Comparison of ENCODE assay signal across 2 cellular contexts in the genomic region with DNA sequence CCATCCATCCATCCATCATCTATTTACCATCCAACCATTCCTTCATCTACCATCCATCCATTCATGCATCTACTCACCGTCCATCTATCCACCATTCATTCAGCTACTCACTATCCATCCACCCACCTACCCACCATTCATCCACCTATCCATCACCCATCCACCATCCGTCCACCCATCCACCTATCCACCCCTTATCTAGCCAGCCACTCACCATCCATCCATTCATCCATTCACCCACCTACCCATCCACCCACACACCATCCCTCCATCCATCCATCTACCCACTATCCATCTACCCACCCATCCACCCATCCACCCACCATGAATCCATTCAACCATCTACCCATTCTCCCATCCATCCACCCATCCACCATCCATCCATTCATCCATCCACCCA.
TF ChIP-seq lines count a peak whose summit lies in the region.

No MANE protein-coding gene starts in this region.

TF ChIP-seq in HEK293, 187 proteins besides CTCF, POLR2A, EP300 and RAD21:
- TF ChIP-seq, protein P1, sequence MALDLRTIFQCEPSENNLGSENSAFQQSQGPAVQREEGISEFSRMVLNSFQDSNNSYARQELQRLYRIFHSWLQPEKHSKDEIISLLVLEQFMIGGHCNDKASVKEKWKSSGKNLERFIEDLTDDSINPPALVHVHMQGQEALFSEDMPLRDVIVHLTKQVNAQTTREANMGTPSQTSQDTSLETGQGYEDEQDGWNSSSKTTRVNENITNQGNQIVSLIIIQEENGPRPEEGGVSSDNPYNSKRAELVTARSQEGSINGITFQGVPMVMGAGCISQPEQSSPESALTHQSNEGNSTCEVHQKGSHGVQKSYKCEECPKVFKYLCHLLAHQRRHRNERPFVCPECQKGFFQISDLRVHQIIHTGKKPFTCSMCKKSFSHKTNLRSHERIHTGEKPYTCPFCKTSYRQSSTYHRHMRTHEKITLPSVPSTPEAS (tag by site-specific recombination; IDR thresholded peaks at IDR 0.05), result no peak
- TF ChIP-seq ZNF585B (tag by site-specific recombination; IDR thresholded peaks at IDR 0.05), result no peak
- no peak for TF ChIP-seq ZNF24 (tag by site-specific recombination; IDR thresholded peaks at IDR 0.05)
- no peak for TF ChIP-seq ZNF266 (tag by site-specific recombination; IDR thresholded peaks at IDR 0.05; ENCODE audit: low read depth)
- TF ChIP-seq ZNF324 (tag by site-specific recombination; IDR thresholded peaks at IDR 0.05), result no peak
- no peak for TF ChIP-seq ZEB2 (tag by site-specific recombination; IDR thresholded peaks at IDR 0.05)
- TF ChIP-seq ZSCAN30 (tag by site-specific recombination; IDR thresholded peaks at IDR 0.05), result no peak
- TF ChIP-seq EGR2 (tag by site-specific recombination; IDR thresholded peaks at IDR 0.05; ENCODE audit: low read depth), result peak; percentile 51; the same call in 1 of the 2 replicates
- TF ChIP-seq FEZF1 (tag by site-specific recombination; IDR thresholded peaks at IDR 0.05), result no peak
- 0 out of 2 replicates have a peak, but pooled peaks have one; percentile 38 for TF ChIP-seq ZNF248 (tag by site-specific recombination; IDR thresholded peaks at IDR 0.05)
- no peak for TF ChIP-seq ZNF426 (tag by site-specific recombination; IDR thresholded peaks at IDR 0.05)
- TF ChIP-seq KLF10 (tag by site-specific recombination; IDR thresholded peaks at IDR 0.05), result no peak
- TF ChIP-seq ZFHX2 (tag by site-specific recombination; conservative IDR thresholded peaks at IDR 0.05), result peak; percentile 33
- TF ChIP-seq HOXA7 (CRISPR knock-in tag; IDR thresholded peaks at IDR 0.05; ENCODE audit: borderline replicate concordance), result no peak

TF ChIP-seq in K562, 482 proteins besides CTCF, POLR2A, EP300 and RAD21:
- TF ChIP-seq, protein P2, sequence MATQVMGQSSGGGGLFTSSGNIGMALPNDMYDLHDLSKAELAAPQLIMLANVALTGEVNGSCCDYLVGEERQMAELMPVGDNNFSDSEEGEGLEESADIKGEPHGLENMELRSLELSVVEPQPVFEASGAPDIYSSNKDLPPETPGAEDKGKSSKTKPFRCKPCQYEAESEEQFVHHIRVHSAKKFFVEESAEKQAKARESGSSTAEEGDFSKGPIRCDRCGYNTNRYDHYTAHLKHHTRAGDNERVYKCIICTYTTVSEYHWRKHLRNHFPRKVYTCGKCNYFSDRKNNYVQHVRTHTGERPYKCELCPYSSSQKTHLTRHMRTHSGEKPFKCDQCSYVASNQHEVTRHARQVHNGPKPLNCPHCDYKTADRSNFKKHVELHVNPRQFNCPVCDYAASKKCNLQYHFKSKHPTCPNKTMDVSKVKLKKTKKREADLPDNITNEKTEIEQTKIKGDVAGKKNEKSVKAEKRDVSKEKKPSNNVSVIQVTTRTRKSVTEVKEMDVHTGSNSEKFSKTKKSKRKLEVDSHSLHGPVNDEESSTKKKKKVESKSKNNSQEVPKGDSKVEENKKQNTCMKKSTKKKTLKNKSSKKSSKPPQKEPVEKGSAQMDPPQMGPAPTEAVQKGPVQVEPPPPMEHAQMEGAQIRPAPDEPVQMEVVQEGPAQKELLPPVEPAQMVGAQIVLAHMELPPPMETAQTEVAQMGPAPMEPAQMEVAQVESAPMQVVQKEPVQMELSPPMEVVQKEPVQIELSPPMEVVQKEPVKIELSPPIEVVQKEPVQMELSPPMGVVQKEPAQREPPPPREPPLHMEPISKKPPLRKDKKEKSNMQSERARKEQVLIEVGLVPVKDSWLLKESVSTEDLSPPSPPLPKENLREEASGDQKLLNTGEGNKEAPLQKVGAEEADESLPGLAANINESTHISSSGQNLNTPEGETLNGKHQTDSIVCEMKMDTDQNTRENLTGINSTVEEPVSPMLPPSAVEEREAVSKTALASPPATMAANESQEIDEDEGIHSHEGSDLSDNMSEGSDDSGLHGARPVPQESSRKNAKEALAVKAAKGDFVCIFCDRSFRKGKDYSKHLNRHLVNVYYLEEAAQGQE (CRISPR knock-in tag; IDR thresholded peaks at IDR 0.05; ENCODE audit: low read depth), result no peak
- TF ChIP-seq DPF2 (IDR thresholded peaks at IDR 0.05) (no peak), OTX1 (CRISPR knock-in tag; IDR thresholded peaks at IDR 0.05) (0 out of 2 replicates have a peak, but pooled peaks have one; percentile 25), MED1 (CRISPR knock-in tag; IDR thresholded peaks at IDR 0.05; ENCODE audit: borderline replicate concordance) (no peak), MAFF (IDR thresholded peaks at IDR 0.05; ENCODE audit: low read length) (no peak), EHMT2 (IDR thresholded peaks at IDR 0.05) (0 out of 2 replicates have a peak, but pooled peaks have one; percentile 7), ZNF274 (IDR thresholded peaks at IDR 0.05; ENCODE audit: borderline replicate concordance, low read depth, low read length) (no peak)
- TF ChIP-seq, protein P3, sequence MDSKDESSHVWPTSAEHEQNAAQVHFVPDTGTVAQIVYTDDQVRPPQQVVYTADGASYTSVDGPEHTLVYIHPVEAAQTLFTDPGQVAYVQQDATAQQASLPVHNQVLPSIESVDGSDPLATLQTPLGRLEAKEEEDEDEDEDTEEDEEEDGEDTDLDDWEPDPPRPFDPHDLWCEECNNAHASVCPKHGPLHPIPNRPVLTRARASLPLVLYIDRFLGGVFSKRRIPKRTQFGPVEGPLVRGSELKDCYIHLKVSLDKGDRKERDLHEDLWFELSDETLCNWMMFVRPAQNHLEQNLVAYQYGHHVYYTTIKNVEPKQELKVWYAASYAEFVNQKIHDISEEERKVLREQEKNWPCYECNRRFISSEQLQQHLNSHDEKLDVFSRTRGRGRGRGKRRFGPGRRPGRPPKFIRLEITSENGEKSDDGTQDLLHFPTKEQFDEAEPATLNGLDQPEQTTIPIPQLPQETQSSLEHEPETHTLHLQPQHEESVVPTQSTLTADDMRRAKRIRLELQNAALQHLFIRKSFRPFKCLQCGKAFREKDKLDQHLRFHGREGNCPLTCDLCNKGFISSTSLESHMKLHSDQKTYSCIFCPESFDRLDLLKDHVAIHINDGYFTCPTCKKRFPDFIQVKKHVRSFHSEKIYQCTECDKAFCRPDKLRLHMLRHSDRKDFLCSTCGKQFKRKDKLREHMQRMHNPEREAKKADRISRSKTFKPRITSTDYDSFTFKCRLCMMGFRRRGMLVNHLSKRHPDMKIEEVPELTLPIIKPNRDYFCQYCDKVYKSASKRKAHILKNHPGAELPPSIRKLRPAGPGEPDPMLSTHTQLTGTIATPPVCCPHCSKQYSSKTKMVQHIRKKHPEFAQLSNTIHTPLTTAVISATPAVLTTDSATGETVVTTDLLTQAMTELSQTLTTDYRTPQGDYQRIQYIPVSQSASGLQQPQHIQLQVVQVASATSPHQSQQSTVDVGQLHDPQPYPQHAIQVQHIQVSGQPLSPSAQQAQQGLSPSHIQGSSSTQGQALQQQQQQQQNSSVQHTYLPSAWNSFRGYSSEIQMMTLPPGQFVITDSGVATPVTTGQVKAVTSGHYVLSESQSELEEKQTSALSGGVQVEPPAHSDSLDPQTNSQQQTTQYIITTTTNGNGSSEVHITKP (IDR thresholded peaks at IDR 0.05; ENCODE audit: partially characterized antibody), result no peak
- TF ChIP-seq, protein P4, sequence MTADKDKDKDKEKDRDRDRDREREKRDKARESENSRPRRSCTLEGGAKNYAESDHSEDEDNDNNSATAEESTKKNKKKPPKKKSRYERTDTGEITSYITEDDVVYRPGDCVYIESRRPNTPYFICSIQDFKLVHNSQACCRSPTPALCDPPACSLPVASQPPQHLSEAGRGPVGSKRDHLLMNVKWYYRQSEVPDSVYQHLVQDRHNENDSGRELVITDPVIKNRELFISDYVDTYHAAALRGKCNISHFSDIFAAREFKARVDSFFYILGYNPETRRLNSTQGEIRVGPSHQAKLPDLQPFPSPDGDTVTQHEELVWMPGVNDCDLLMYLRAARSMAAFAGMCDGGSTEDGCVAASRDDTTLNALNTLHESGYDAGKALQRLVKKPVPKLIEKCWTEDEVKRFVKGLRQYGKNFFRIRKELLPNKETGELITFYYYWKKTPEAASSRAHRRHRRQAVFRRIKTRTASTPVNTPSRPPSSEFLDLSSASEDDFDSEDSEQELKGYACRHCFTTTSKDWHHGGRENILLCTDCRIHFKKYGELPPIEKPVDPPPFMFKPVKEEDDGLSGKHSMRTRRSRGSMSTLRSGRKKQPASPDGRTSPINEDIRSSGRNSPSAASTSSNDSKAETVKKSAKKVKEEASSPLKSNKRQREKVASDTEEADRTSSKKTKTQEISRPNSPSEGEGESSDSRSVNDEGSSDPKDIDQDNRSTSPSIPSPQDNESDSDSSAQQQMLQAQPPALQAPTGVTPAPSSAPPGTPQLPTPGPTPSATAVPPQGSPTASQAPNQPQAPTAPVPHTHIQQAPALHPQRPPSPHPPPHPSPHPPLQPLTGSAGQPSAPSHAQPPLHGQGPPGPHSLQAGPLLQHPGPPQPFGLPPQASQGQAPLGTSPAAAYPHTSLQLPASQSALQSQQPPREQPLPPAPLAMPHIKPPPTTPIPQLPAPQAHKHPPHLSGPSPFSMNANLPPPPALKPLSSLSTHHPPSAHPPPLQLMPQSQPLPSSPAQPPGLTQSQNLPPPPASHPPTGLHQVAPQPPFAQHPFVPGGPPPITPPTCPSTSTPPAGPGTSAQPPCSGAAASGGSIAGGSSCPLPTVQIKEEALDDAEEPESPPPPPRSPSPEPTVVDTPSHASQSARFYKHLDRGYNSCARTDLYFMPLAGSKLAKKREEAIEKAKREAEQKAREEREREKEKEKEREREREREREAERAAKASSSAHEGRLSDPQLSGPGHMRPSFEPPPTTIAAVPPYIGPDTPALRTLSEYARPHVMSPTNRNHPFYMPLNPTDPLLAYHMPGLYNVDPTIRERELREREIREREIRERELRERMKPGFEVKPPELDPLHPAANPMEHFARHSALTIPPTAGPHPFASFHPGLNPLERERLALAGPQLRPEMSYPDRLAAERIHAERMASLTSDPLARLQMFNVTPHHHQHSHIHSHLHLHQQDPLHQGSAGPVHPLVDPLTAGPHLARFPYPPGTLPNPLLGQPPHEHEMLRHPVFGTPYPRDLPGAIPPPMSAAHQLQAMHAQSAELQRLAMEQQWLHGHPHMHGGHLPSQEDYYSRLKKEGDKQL (CRISPR knock-in tag; IDR thresholded peaks at IDR 0.05; ENCODE audit: borderline replicate concordance), result no peak
- TF ChIP-seq, protein P5, sequence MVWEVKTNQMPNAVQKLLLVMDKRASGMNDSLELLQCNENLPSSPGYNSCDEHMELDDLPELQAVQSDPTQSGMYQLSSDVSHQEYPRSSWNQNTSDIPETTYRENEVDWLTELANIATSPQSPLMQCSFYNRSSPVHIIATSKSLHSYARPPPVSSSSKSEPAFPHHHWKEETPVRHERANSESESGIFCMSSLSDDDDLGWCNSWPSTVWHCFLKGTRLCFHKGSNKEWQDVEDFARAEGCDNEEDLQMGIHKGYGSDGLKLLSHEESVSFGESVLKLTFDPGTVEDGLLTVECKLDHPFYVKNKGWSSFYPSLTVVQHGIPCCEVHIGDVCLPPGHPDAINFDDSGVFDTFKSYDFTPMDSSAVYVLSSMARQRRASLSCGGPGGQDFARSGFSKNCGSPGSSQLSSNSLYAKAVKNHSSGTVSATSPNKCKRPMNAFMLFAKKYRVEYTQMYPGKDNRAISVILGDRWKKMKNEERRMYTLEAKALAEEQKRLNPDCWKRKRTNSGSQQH (CRISPR knock-in tag; IDR thresholded peaks at IDR 0.05), result 0 out of 2 replicates have a peak, but pooled peaks have one; percentile 15
- TF ChIP-seq, protein P6, sequence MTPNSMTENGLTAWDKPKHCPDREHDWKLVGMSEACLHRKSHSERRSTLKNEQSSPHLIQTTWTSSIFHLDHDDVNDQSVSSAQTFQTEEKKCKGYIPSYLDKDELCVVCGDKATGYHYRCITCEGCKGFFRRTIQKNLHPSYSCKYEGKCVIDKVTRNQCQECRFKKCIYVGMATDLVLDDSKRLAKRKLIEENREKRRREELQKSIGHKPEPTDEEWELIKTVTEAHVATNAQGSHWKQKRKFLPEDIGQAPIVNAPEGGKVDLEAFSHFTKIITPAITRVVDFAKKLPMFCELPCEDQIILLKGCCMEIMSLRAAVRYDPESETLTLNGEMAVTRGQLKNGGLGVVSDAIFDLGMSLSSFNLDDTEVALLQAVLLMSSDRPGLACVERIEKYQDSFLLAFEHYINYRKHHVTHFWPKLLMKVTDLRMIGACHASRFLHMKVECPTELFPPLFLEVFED (CRISPR knock-in tag; conservative IDR thresholded peaks at IDR 0.05), result peak; percentile 72; the same call in 1 of the 2 replicates
- TF ChIP-seq, protein P7, sequence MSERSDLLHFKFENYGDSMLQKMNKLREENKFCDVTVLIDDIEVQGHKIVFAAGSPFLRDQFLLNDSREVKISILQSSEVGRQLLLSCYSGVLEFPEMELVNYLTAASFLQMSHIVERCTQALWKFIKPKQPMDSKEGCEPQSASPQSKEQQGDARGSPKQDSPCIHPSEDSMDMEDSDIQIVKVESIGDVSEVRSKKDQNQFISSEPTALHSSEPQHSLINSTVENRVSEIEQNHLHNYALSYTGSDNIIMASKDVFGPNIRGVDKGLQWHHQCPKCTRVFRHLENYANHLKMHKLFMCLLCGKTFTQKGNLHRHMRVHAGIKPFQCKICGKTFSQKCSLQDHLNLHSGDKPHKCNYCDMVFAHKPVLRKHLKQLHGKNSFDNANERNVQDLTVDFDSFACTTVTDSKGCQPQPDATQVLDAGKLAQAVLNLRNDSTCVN (CRISPR knock-in tag; IDR thresholded peaks at IDR 0.05), result 0 out of 2 replicates have a peak, but pooled peaks have one; percentile 6
